Comparison of ENCODE assay signal across 11 cellular contexts in genomic region chr4:106062452-106062875, GRCh38.
DNase-seq lines count a peak whose midpoint lies in the region.
"Had no signal": no experiment of that assay in that cellular context is flagged by ENCODE, and none has a peak within 500 bp of the region (broad histone marks: within the 10 kb centered on the region; RNA-seq: fewer than 3 reads in every experiment).

No MANE protein-coding gene starts in this region.

- H3K27ac Mint-ChIP-seq in activated CD4-positive, alpha-beta T cell treated with anti-CD3 and anti-CD28 coated beads, Interleukin-2, amount 10 ng/mL, durations not matched to agents 7 days and 5 days = no peak overlapping the region
- no peak overlapping the region for H3K27ac Mint-ChIP-seq in activated naive CD8-positive, alpha-beta T cell treated with anti-CD3 and anti-CD28 coated beads for 36 hours
- H3K27ac Mint-ChIP-seq in activated T-helper 1 cell treated with anti-CD3 and anti-CD28 coated beads, Interleukin-12 subunit alpha, Interleukin-12 subunit beta, Interleukin-2, Interleukin-4 antibody, amounts not matched to agents 30 ng/mL and 10 ng/mL and 1 ng/mL, durations not matched to agents 14 hours and 24 hours and 36 hours = no peak overlapping the region

- no peaks in the 10 kb centered on the region for H3K36me3 Mint-ChIP-seq in activated CD4-positive, alpha-beta T cell treated with anti-CD3 and anti-CD28 coated beads, Interleukin-2, amount 10 ng/mL, durations not matched to agents 7 days and 5 days (ENCODE audit: low read depth)
- H3K36me3 Mint-ChIP-seq in activated naive CD8-positive, alpha-beta T cell treated with anti-CD3 and anti-CD28 coated beads for 36 hours = peaks cover 18% of the 10 kb centered on the region
- H3K36me3 Mint-ChIP-seq in activated T-helper 1 cell treated with anti-CD3 and anti-CD28 coated beads, Interleukin-12 subunit alpha, Interleukin-12 subunit beta, Interleukin-2, Interleukin-4 antibody, amounts not matched to agents 30 ng/mL and 10 ng/mL and 1 ng/mL, durations not matched to agents 14 hours and 24 hours and 36 hours (ENCODE audit: low read depth) = no peaks in the 10 kb centered on the region

- peak; percentile 5 for DNase-seq in AG08396 (ENCODE audit: low spot score)
- DNase-seq in HT1080 (ENCODE audit: low read depth) = peak; percentile 80
- peak; percentile 21 for DNase-seq in amniotic stem cell (lab: John Stamatoyannopoulos, UW)
- peak; percentile 57 for DNase-seq in islet precursor cell
- DNase-seq in NK-92 treated with Interleukin-12 subunit alpha and Interleukin-12 subunit beta, amount 100 ng/mL, for 24 hours (lab: John Stamatoyannopoulos, UW) = no peak
- DNase-seq in activated CD4-positive, alpha-beta T cell treated with anti-CD3 and anti-CD28 coated beads, Interleukin-2, amount 10 ng/mL, durations not matched to agents 7 days and 5 days = no peak
- DNase-seq in activated naive CD8-positive, alpha-beta T cell treated with anti-CD3 and anti-CD28 coated beads for 36 hours = no peak
- DNase-seq in activated T-helper 1 cell treated with anti-CD3 and anti-CD28 coated beads, Interleukin-12 subunit alpha, Interleukin-12 subunit beta, Interleukin-2, Interleukin-4 antibody, amounts not matched to agents 30 ng/mL and 10 ng/mL and 1 ng/mL, durations not matched to agents 14 hours and 24 hours and 36 hours (ENCODE audit: low spot score) = no peak
- DNase-seq: dorsolateral prefrontal cortex, NCI-H526 treated with DMSO at 0.1 percent for 48 hours, T1000 had no signal

- no peaks in the 10 kb centered on the region for H3K27me3 Mint-ChIP-seq in activated CD4-positive, alpha-beta T cell treated with anti-CD3 and anti-CD28 coated beads, Interleukin-2, amount 10 ng/mL, durations not matched to agents 7 days and 5 days
- no peaks in the 10 kb centered on the region for H3K27me3 Mint-ChIP-seq in activated naive CD8-positive, alpha-beta T cell treated with anti-CD3 and anti-CD28 coated beads for 36 hours
- no peaks in the 10 kb centered on the region for H3K27me3 Mint-ChIP-seq in activated T-helper 1 cell treated with anti-CD3 and anti-CD28 coated beads, Interleukin-12 subunit alpha, Interleukin-12 subunit beta, Interleukin-2, Interleukin-4 antibody, amounts not matched to agents 30 ng/mL and 10 ng/mL and 1 ng/mL, durations not matched to agents 14 hours and 24 hours and 36 hours (ENCODE audit: insufficient read depth)

- H3K4me3 Mint-ChIP-seq in activated CD4-positive, alpha-beta T cell treated with anti-CD3 and anti-CD28 coated beads, Interleukin-2, amount 10 ng/mL, durations not matched to agents 7 days and 5 days = no peak overlapping the region
- H3K4me3 Mint-ChIP-seq in activated naive CD8-positive, alpha-beta T cell treated with anti-CD3 and anti-CD28 coated beads for 36 hours = no peak overlapping the region
- no peak overlapping the region for H3K4me3 Mint-ChIP-seq in activated T-helper 1 cell treated with anti-CD3 and anti-CD28 coated beads, Interleukin-12 subunit alpha, Interleukin-12 subunit beta, Interleukin-2, Interleukin-4 antibody, amounts not matched to agents 30 ng/mL and 10 ng/mL and 1 ng/mL, durations not matched to agents 14 hours and 24 hours and 36 hours

- CTCF ChIA-PET in activated CD4-positive, alpha-beta T cell treated with anti-CD3 and anti-CD28 coated beads, Interleukin-2, amount 10 ng/mL, durations not matched to agents 7 days and 5 days (lab: Charles Lee) = interaction anchor here (0.9 kb wide), 1 partner anchor 12 kb away, joined by 4 read pairs; no protein-coding TSS in a partner anchor

- POLR2A ChIA-PET in activated CD4-positive, alpha-beta T cell treated with anti-CD3 and anti-CD28 coated beads, Interleukin-2, amount 10 ng/mL, durations not matched to agents 7 days and 5 days (lab: Charles Lee) = no interaction called here

- no peaks in the 10 kb centered on the region for H3K4me1 Mint-ChIP-seq in activated CD4-positive, alpha-beta T cell treated with anti-CD3 and anti-CD28 coated beads, Interleukin-2, amount 10 ng/mL, durations not matched to agents 7 days and 5 days
- no peaks in the 10 kb centered on the region for H3K4me1 Mint-ChIP-seq in activated naive CD8-positive, alpha-beta T cell treated with anti-CD3 and anti-CD28 coated beads for 36 hours
- no peaks in the 10 kb centered on the region for H3K4me1 Mint-ChIP-seq in activated T-helper 1 cell treated with anti-CD3 and anti-CD28 coated beads, Interleukin-12 subunit alpha, Interleukin-12 subunit beta, Interleukin-2, Interleukin-4 antibody, amounts not matched to agents 30 ng/mL and 10 ng/mL and 1 ng/mL, durations not matched to agents 14 hours and 24 hours and 36 hours (ENCODE audit: low read depth)

- H3K9me3 Mint-ChIP-seq in activated CD4-positive, alpha-beta T cell treated with anti-CD3 and anti-CD28 coated beads, Interleukin-2, amount 10 ng/mL, durations not matched to agents 7 days and 5 days = peaks cover 2% of the 10 kb centered on the region
- peaks cover 3% of the 10 kb centered on the region for H3K9me3 Mint-ChIP-seq in activated naive CD8-positive, alpha-beta T cell treated with anti-CD3 and anti-CD28 coated beads for 36 hours
- H3K9me3 Mint-ChIP-seq in activated T-helper 1 cell treated with anti-CD3 and anti-CD28 coated beads, Interleukin-12 subunit alpha, Interleukin-12 subunit beta, Interleukin-2, Interleukin-4 antibody, amounts not matched to agents 30 ng/mL and 10 ng/mL and 1 ng/mL, durations not matched to agents 14 hours and 24 hours and 36 hours = no peaks in the 10 kb centered on the region

- intact Hi-C loops in activated T-helper 1 cell treated with anti-CD3 and anti-CD28 coated beads, Interleukin-12 subunit alpha, Interleukin-12 subunit beta, Interleukin-2, Interleukin-4 antibody, amounts not matched to agents 30 ng/mL and 10 ng/mL and 1 ng/mL, durations not matched to agents 14 hours and 24 hours and 36 hours (cut with micrococcal nuclease) = no loop called here

Comparison
In these comparisons a context has a peak if more than half of its experiments do, and no peak if none do; other contexts are left out.
1. DNase-seq: peak in AG08396 (single experiment), HT1080 (single experiment), amniotic stem cell (single experiment) and islet precursor cell (single experiment); none in NK-92 treated with Interleukin-12 subunit alpha and Interleukin-12 subunit beta, amount 100 ng/mL, for 24 hours (single experiment), activated CD4-positive, alpha-beta T cell treated with anti-CD3 and anti-CD28 coated beads, Interleukin-2, amount 10 ng/mL, durations not matched to agents 7 days and 5 days (single experiment), activated naive CD8-positive, alpha-beta T cell treated with anti-CD3 and anti-CD28 coated beads for 36 hours (single experiment) and activated T-helper 1 cell treated with anti-CD3 and anti-CD28 coated beads, Interleukin-12 subunit alpha, Interleukin-12 subunit beta, Interleukin-2, Interleukin-4 antibody, amounts not matched to agents 30 ng/mL and 10 ng/mL and 1 ng/mL, durations not matched to agents 14 hours and 24 hours and 36 hours (single experiment).